Comparison of ENCODE assay signal across 20 cellular contexts in the genomic region with DNA sequence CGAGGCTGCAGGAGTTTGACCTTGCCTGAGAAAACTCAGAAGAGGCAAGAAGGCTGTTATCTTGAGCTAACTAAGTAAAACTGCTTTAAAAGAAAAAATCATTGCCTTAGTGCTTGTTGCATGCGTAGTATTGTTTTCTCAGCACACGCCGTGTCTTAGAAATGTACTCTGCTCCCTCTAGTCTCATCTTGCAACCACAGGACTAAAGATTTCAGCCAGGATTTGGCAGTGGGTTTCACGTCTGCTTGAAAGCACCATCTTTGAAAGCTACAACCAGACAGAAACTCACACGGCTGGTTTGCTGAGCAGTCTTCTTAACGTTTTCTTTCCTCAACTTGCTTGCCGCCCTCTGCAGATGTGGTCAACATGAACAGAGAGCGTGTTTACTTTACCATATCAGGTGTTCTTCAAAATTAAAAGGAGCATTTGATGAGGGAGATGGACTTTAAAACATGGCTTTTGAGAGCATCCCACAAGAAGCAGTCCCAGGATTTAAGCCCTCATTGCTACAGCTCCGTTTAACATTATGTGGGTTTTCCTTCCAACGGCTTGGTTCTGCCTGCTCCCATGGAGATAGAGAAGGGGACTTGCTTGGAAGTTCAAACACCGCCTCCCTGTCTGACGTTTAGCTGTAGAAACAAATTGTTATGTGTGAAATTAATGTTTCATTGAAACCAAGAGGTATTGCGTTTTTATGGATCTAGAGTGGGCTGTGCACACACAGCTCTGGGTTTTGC. TPM values are rescaled to one million over a fixed set of nuclear protein-coding genes. Genes with fewer than 3 reads are reported as not detected.
DNase-seq lines count a peak whose midpoint lies in the region; ATAC-seq and TF ChIP-seq lines count a peak whose summit lies in the region.
"Had no signal": no experiment of that assay in that cellular context is flagged by ENCODE, and none has a peak within 500 bp of the region (broad histone marks: within the 10 kb centered on the region; RNA-seq: fewer than 3 reads in every experiment).

No MANE protein-coding gene starts in this region.

- no peak for ATAC-seq in GM18502 (IDR thresholded peaks at IDR 0.05; ENCODE audit: poor library complexity, unreplicated experiment)
- ATAC-seq: activated CD4-positive, CD25-positive, alpha-beta regulatory T cell treated with anti-CD3 and anti-CD28 coated beads, Interleukin-2, amount 50 U/mL, for 24 hours; naive thymus-derived CD8-positive, alpha-beta T cell had no signal

- H3K27ac Mint-ChIP-seq in glutamatergic neuron (ENCODE audit: unreplicated experiment) = no peak overlapping the region
- no peak overlapping the region for H3K27ac Mint-ChIP-seq in activated CD4-positive, alpha-beta T cell treated with anti-CD3 and anti-CD28 coated beads, Interleukin-2, amount 10 ng/mL, durations not matched to agents 7 days and 5 days
- H3K27ac Mint-ChIP-seq: activated naive CD4-positive, alpha-beta T cell treated with anti-CD3 and anti-CD28 coated beads, Interleukin-2, amount 10 ng/mL, durations not matched to agents 7 days and 5 days; IgD-negative memory B cell; naive thymus-derived CD8-positive, alpha-beta T cell; T-helper 1 cell treated with Interleukin-12 subunit alpha and Interleukin-12 subunit beta and Interleukin-4 antibody, amounts not matched to agents 30 μg/mL and 1 μg/mL, for 36 hours had no signal

- H3K9me3 ChIP-seq in tibial artery = no peaks in the 10 kb centered on the region

- TF ChIP-seq CTCF in glutamatergic neuron (IDR thresholded peaks at IDR 0.05; ENCODE audit: partially characterized antibody, unreplicated experiment) = no peak
- no peak for TF ChIP-seq CTCF in tibial artery (IDR thresholded peaks at IDR 0.05)

- H3K36me3 ChIP-seq in tibial artery = no peaks in the 10 kb centered on the region
- H3K36me3 ChIP-seq: cardiac muscle cell had no signal

- H3K4me1 Mint-ChIP-seq in glutamatergic neuron (ENCODE audit: low read depth, unreplicated experiment) = peaks cover 30% of the 10 kb centered on the region
- H3K4me1 Mint-ChIP-seq in activated CD4-positive, alpha-beta T cell treated with anti-CD3 and anti-CD28 coated beads, Interleukin-2, amount 10 ng/mL, durations not matched to agents 7 days and 5 days = no peaks in the 10 kb centered on the region
- H3K4me1 Mint-ChIP-seq: activated naive CD4-positive, alpha-beta T cell treated with anti-CD3 and anti-CD28 coated beads, Interleukin-2, amount 10 ng/mL, durations not matched to agents 7 days and 5 days had no signal

- DNase-seq in NCI-H1417 (lab: John Stamatoyannopoulos, UW) (peak in 2 of 3 experiments; percentile 38 to 67), NCI-H1417 treated with DMSO at 0.1 percent for 48 hours (lab: John Stamatoyannopoulos, UW) (no peak), amniotic epithelial cell (ENCODE audit: low read depth) (peak; percentile 13), glutamatergic neuron (no peak), tibial artery (peak; percentile 18 to 32), NCI-H2081 (lab: John Stamatoyannopoulos, UW) (no peak)
- DNase-seq in activated CD4-positive, alpha-beta T cell treated with anti-CD3 and anti-CD28 coated beads, Interleukin-2, amount 10 ng/mL, durations not matched to agents 7 days and 5 days = no peak
- DNase-seq: 8988T; activated naive CD4-positive, alpha-beta T cell treated with anti-CD3 and anti-CD28 coated beads, Interleukin-2, amount 10 ng/mL, durations not matched to agents 7 days and 5 days; CD8-positive, alpha-beta memory T cell; naive thymus-derived CD8-positive, alpha-beta T cell; NK-92 treated with Interleukin-12 subunit alpha and Interleukin-12 subunit beta, amount 100 ng/mL, for 24 hours; substantia nigra had no signal

- no peak overlapping the region for H3K4me3 ChIP-seq in tibial artery
- H3K4me3 ChIP-seq: cardiac muscle cell, lung had no signal

- peaks cover 2% of the 10 kb centered on the region for H3K9me3 Mint-ChIP-seq in glutamatergic neuron (ENCODE audit: unreplicated experiment)
- H3K9me3 Mint-ChIP-seq in activated CD4-positive, alpha-beta T cell treated with anti-CD3 and anti-CD28 coated beads, Interleukin-2, amount 10 ng/mL, durations not matched to agents 7 days and 5 days = no peaks in the 10 kb centered on the region
- H3K9me3 Mint-ChIP-seq: activated naive CD4-positive, alpha-beta T cell treated with anti-CD3 and anti-CD28 coated beads, Interleukin-2, amount 10 ng/mL, durations not matched to agents 7 days and 5 days; CD8-positive, alpha-beta memory T cell; IgD-negative memory B cell; naive thymus-derived CD8-positive, alpha-beta T cell; T-helper 1 cell treated with Interleukin-12 subunit alpha and Interleukin-12 subunit beta and Interleukin-4 antibody, amounts not matched to agents 30 μg/mL and 1 μg/mL, for 36 hours had no signal

- H3K27me3 Mint-ChIP-seq in glutamatergic neuron (ENCODE audit: unreplicated experiment) = peaks cover 8% of the 10 kb centered on the region
- peaks cover 26% of the 10 kb centered on the region for H3K27me3 Mint-ChIP-seq in activated CD4-positive, alpha-beta T cell treated with anti-CD3 and anti-CD28 coated beads, Interleukin-2, amount 10 ng/mL, durations not matched to agents 7 days and 5 days

- H3K36me3 Mint-ChIP-seq in glutamatergic neuron (ENCODE audit: unreplicated experiment) = no peaks in the 10 kb centered on the region
- H3K36me3 Mint-ChIP-seq in activated CD4-positive, alpha-beta T cell treated with anti-CD3 and anti-CD28 coated beads, Interleukin-2, amount 10 ng/mL, durations not matched to agents 7 days and 5 days (ENCODE audit: low read depth) = no peaks in the 10 kb centered on the region
- H3K36me3 Mint-ChIP-seq: activated naive CD4-positive, alpha-beta T cell treated with anti-CD3 and anti-CD28 coated beads, Interleukin-2, amount 10 ng/mL, durations not matched to agents 7 days and 5 days; CD8-positive, alpha-beta memory T cell; IgD-negative memory B cell had no signal

- H3K4me1 ChIP-seq in tibial artery = peaks cover 0 to 20% (median 17%) of the 10 kb centered on the region in 4 donors

- intact Hi-C loops in tibial artery (cut with DNase I; ENCODE audit: low total_unique reads) = no loop called here

- peaks cover 0 to 69% of the 10 kb centered on the region in 2 donors for H3K27me3 ChIP-seq in tibial artery

- H3K27ac ChIP-seq in tibial artery = no peak overlapping the region
- H3K27ac ChIP-seq: cardiac muscle cell had no signal

- CTCF ChIA-PET in activated CD4-positive, alpha-beta T cell treated with anti-CD3 and anti-CD28 coated beads, Interleukin-2, amount 10 ng/mL, durations not matched to agents 7 days and 5 days (lab: Charles Lee) = no interaction called here

- POLR2A ChIA-PET in activated CD4-positive, alpha-beta T cell treated with anti-CD3 and anti-CD28 coated beads, Interleukin-2, amount 10 ng/mL, durations not matched to agents 7 days and 5 days (lab: Charles Lee) = no interaction called here

- H3K4me3 Mint-ChIP-seq in glutamatergic neuron (ENCODE audit: unreplicated experiment) = peak overlapping the region; percentile 44
- no peak overlapping the region for H3K4me3 Mint-ChIP-seq in activated CD4-positive, alpha-beta T cell treated with anti-CD3 and anti-CD28 coated beads, Interleukin-2, amount 10 ng/mL, durations not matched to agents 7 days and 5 days
- H3K4me3 Mint-ChIP-seq: activated naive CD4-positive, alpha-beta T cell treated with anti-CD3 and anti-CD28 coated beads, Interleukin-2, amount 10 ng/mL, durations not matched to agents 7 days and 5 days; CD8-positive, alpha-beta memory T cell; IgD-negative memory B cell; naive thymus-derived CD8-positive, alpha-beta T cell; T-helper 1 cell treated with Interleukin-12 subunit alpha and Interleukin-12 subunit beta and Interleukin-4 antibody, amounts not matched to agents 30 μg/mL and 1 μg/mL, for 36 hours had no signal

RNA-seq across cellular contexts. Expression of a gene that starts 3.4 kb away (rescaled TPM):
- 29.5 TPM for total RNA-seq in glutamatergic neuron (ENCODE audit: unreplicated experiment)
- total RNA-seq in activated CD4-positive, alpha-beta T cell treated with anti-CD3 and anti-CD28 coated beads, Interleukin-2, amount 10 ng/mL, durations not matched to agents 7 days and 5 days = not detected
- total RNA-seq: CD8-positive, alpha-beta memory T cell; naive thymus-derived CD8-positive, alpha-beta T cell; pulmonary artery endothelial cell had no signal

Comparison
In these comparisons a context has a peak if more than half of its experiments do, and no peak if none do; other contexts are left out.
1. DNase-seq: peak in NCI-H1417 (2 of 3), amniotic epithelial cell (single experiment) and tibial artery (2 of 2); none in NCI-H1417 treated with DMSO at 0.1 percent for 48 hours (single experiment), glutamatergic neuron (single experiment), NCI-H2081 (0 of 2) and activated CD4-positive, alpha-beta T cell treated with anti-CD3 and anti-CD28 coated beads, Interleukin-2, amount 10 ng/mL, durations not matched to agents 7 days and 5 days (single experiment).
2. RNA of a gene that starts 3.4 kb away (total RNA-seq): 29.5 TPM in glutamatergic neuron (single experiment); not detected in activated CD4-positive, alpha-beta T cell treated with anti-CD3 and anti-CD28 coated beads, Interleukin-2, amount 10 ng/mL, durations not matched to agents 7 days and 5 days; every median in the first group is over 10 times any median in the second.